ENCODE assay signal across 38 cellular contexts in genomic region chr12:97342130-97342529, GRCh38.
"Had no signal": no experiment of that assay in that cellular context is flagged by ENCODE, and none has a peak within 500 bp of the region (broad histone marks: within the 10 kb centered on the region; RNA-seq: fewer than 3 reads in every experiment).

No MANE protein-coding gene starts in this region.

- H3K36me3 Mint-ChIP-seq: activated CD8-positive, alpha-beta memory T cell treated with anti-CD3 and anti-CD28 coated beads, Interleukin-2, amount 10 ng/mL, durations not matched to agents 7 days and 5 days; activated naive CD4-positive, alpha-beta T cell treated with anti-CD3 and anti-CD28 coated beads, Interleukin-2, amount 10 ng/mL, durations not matched to agents 7 days and 5 days; activated naive CD4-positive, alpha-beta T cell treated with anti-CD3 and anti-CD28 coated beads, Interleukin-2, amount 50 U/mL, for 24 hours; activated naive CD8-positive, alpha-beta T cell; activated naive CD8-positive, alpha-beta T cell treated with anti-CD3 and anti-CD28 coated beads, Interleukin-2, amount 10 ng/mL, durations not matched to agents 7 days and 5 days; brain; WTC11 had no signal

- H3K27ac Mint-ChIP-seq: activated CD4-positive, alpha-beta memory T cell treated with anti-CD3 and anti-CD28 coated beads, Interleukin-2, amount 10 ng/mL, durations not matched to agents 7 days and 5 days; activated CD4-positive, alpha-beta T cell treated with anti-CD3 and anti-CD28 coated beads, Interleukin-2, amount 10 ng/mL, durations not matched to agents 24 days and 14 days; activated CD8-positive, alpha-beta memory T cell treated with anti-CD3 and anti-CD28 coated beads, Interleukin-2, amount 10 ng/mL, durations not matched to agents 7 days and 5 days; activated CD8-positive, alpha-beta T cell treated with anti-CD3 and anti-CD28 coated beads, Interleukin-2, amount 10 ng/mL, durations not matched to agents 7 days and 5 days; activated naive CD4-positive, alpha-beta T cell treated with anti-CD3 and anti-CD28 coated beads, Interleukin-2, amount 10 ng/mL, durations not matched to agents 7 days and 5 days; activated naive CD4-positive, alpha-beta T cell treated with anti-CD3 and anti-CD28 coated beads, Interleukin-2, amount 50 U/mL, for 24 hours; activated naive CD8-positive, alpha-beta T cell; activated naive CD8-positive, alpha-beta T cell treated with anti-CD3 and anti-CD28 coated beads, Interleukin-2, amount 10 ng/mL, durations not matched to agents 7 days and 5 days; activated naive CD8-positive, alpha-beta T cell treated with anti-CD3 and anti-CD28 coated beads, Interleukin-2, amount 50 U/mL, for 24 hours; activated T-cell treated with anti-CD3 and anti-CD28 coated beads, Interleukin-2, amount 50 U/mL, for 24 hours; activated T-helper 2 cell treated with anti-CD3 and anti-CD28 coated beads, Interferon-gamma antibody, Interleukin-2, Interleukin-4, amounts not matched to agents 10 μg/mL and 5 μg/mL and 100 μg/mL, durations not matched to agents 14 hours and 24 hours and 36 hours; brain; T-helper 1 cell treated with Interleukin-12 subunit alpha and Interleukin-12 subunit beta and Interleukin-4 antibody, amounts not matched to agents 30 μg/mL and 1 μg/mL, for 36 hours; T-helper 2 cell treated with Interferon-gamma antibody and Interleukin-4, amounts not matched to agents 5 μg/mL and 100 μg/mL, for 36 hours; WTC11 had no signal

- H3K9me3 ChIP-seq: ascending aorta had no signal

- DNase-seq: activated CD4-positive, alpha-beta memory T cell treated with anti-CD3 and anti-CD28 coated beads, Interleukin-2, amount 10 ng/mL, durations not matched to agents 7 days and 5 days; activated CD4-positive, alpha-beta T cell treated with anti-CD3 and anti-CD28 coated beads for 1 hour; activated CD4-positive, alpha-beta T cell treated with anti-CD3 and anti-CD28 coated beads for 4 hours; activated CD4-positive, alpha-beta T cell treated with anti-CD3 and anti-CD28 coated beads, Interleukin-2, amount 10 ng/mL, durations not matched to agents 24 days and 14 days; activated CD4-positive, alpha-beta T cell treated with anti-CD3 and anti-CD28 coated beads, Interleukin-2, amount 50 U/mL, for 48 hours; activated CD4-positive, CD25-positive, alpha-beta regulatory T cell; activated CD8-positive, alpha-beta memory T cell treated with anti-CD3 and anti-CD28 coated beads for 24 hours; activated CD8-positive, alpha-beta memory T cell treated with anti-CD3 and anti-CD28 coated beads, Interleukin-2, amount 10 ng/mL, durations not matched to agents 7 days and 5 days; activated CD8-positive, alpha-beta memory T cell treated with anti-CD3 and anti-CD28 coated beads, Interleukin-2, amount 50 U/mL, for 48 hours; activated CD8-positive, alpha-beta T cell treated with anti-CD3 and anti-CD28 coated beads, Interleukin-2, amount 10 ng/mL, durations not matched to agents 7 days and 5 days; activated effector memory CD4-positive, alpha-beta T cell treated with Interleukin-2 at 50 U/mL for 16 hours; activated gamma-delta T cell; activated naive CD4-positive, alpha-beta T cell treated with anti-CD3 and anti-CD28 coated beads, Interleukin-2, amount 10 ng/mL, durations not matched to agents 7 days and 5 days; activated naive CD4-positive, alpha-beta T cell treated with Interleukin-2 at 50 U/mL for 16 hours; activated naive CD8-positive, alpha-beta T cell treated with anti-CD3 and anti-CD28 coated beads, Interleukin-2, amount 10 ng/mL, durations not matched to agents 7 days and 5 days; activated naive CD8-positive, alpha-beta T cell treated with anti-CD3 and anti-CD28 coated beads, Interleukin-2, amount 50 U/mL, for 24 hours; activated T-cell treated with anti-CD3 and anti-CD28 coated beads, Interleukin-2, amount 50 U/mL, for 24 hours; activated T-cell treated with anti-CD3 and anti-CD28 coated beads, Interleukin-2, amount 50 U/mL, for 48 hours; amygdala; anterior cingulate cortex; caudate nucleus; cerebellar nuclear complex; T-helper 1 cell; T-helper 2 cell; T-helper 9 cell; WERI-Rb-1 had no signal

- H3K27ac ChIP-seq: ascending aorta, cardiac muscle cell, WERI-Rb-1 had no signal

- H3K4me1 Mint-ChIP-seq: activated CD4-positive, alpha-beta T cell treated with anti-CD3 and anti-CD28 coated beads, Interleukin-2, amount 10 ng/mL, durations not matched to agents 24 days and 14 days; activated naive CD4-positive, alpha-beta T cell treated with anti-CD3 and anti-CD28 coated beads, Interleukin-2, amount 10 ng/mL, durations not matched to agents 7 days and 5 days; activated naive CD4-positive, alpha-beta T cell treated with anti-CD3 and anti-CD28 coated beads, Interleukin-2, amount 50 U/mL, for 24 hours; activated naive CD8-positive, alpha-beta T cell treated with anti-CD3 and anti-CD28 coated beads, Interleukin-2, amount 10 ng/mL, durations not matched to agents 7 days and 5 days; activated naive CD8-positive, alpha-beta T cell treated with anti-CD3 and anti-CD28 coated beads, Interleukin-2, amount 50 U/mL, for 24 hours; brain; central memory CD8-positive, alpha-beta T cell; WTC11 had no signal

- H3K36me3 ChIP-seq: ascending aorta, cardiac muscle cell, WERI-Rb-1 had no signal

- H3K4me3 ChIP-seq: ascending aorta, cardiac muscle cell had no signal

- H3K27me3 Mint-ChIP-seq: activated CD4-positive, alpha-beta memory T cell treated with anti-CD3 and anti-CD28 coated beads, Interleukin-2, amount 10 ng/mL, durations not matched to agents 7 days and 5 days; activated CD4-positive, alpha-beta T cell treated with anti-CD3 and anti-CD28 coated beads, Interleukin-2, amount 10 ng/mL, durations not matched to agents 24 days and 14 days; activated naive CD4-positive, alpha-beta T cell treated with anti-CD3 and anti-CD28 coated beads, Interleukin-2, amount 10 ng/mL, durations not matched to agents 7 days and 5 days had no signal

- ATAC-seq: activated CD4-positive, CD25-positive, alpha-beta regulatory T cell treated with anti-CD3 and anti-CD28 coated beads, Interleukin-2, amount 50 U/mL, for 24 hours; activated CD8-positive, alpha-beta memory T cell treated with anti-CD3 and anti-CD28 coated beads, Interleukin-2, amount 10 ng/mL, durations not matched to agents 7 days and 5 days; activated CD8-positive, alpha-beta T cell treated with anti-CD3 and anti-CD28 coated beads, Interleukin-2, amount 10 ng/mL, durations not matched to agents 7 days and 5 days; activated naive CD8-positive, alpha-beta T cell treated with anti-CD3 and anti-CD28 coated beads, Interleukin-2, amount 50 U/mL, for 24 hours; WTC11 had no signal

- H3K4me3 Mint-ChIP-seq: activated CD4-positive, alpha-beta memory T cell treated with anti-CD3 and anti-CD28 coated beads, Interleukin-2, amount 10 ng/mL, durations not matched to agents 7 days and 5 days; activated CD4-positive, alpha-beta T cell treated with anti-CD3 and anti-CD28 coated beads, Interleukin-2, amount 10 ng/mL, durations not matched to agents 24 days and 14 days; activated CD8-positive, alpha-beta memory T cell treated with anti-CD3 and anti-CD28 coated beads, Interleukin-2, amount 10 ng/mL, durations not matched to agents 7 days and 5 days; activated CD8-positive, alpha-beta T cell treated with anti-CD3 and anti-CD28 coated beads, Interleukin-2, amount 10 ng/mL, durations not matched to agents 7 days and 5 days; activated naive CD4-positive, alpha-beta T cell treated with anti-CD3 and anti-CD28 coated beads, Interleukin-2, amount 10 ng/mL, durations not matched to agents 7 days and 5 days; activated naive CD4-positive, alpha-beta T cell treated with anti-CD3 and anti-CD28 coated beads, Interleukin-2, amount 50 U/mL, for 24 hours; activated naive CD8-positive, alpha-beta T cell; activated naive CD8-positive, alpha-beta T cell treated with anti-CD3 and anti-CD28 coated beads, Interleukin-2, amount 10 ng/mL, durations not matched to agents 7 days and 5 days; activated naive CD8-positive, alpha-beta T cell treated with anti-CD3 and anti-CD28 coated beads, Interleukin-2, amount 50 U/mL, for 24 hours; activated T-cell treated with anti-CD3 and anti-CD28 coated beads, Interleukin-2, amount 50 U/mL, for 24 hours; brain; central memory CD8-positive, alpha-beta T cell; T-helper 1 cell treated with Interleukin-12 subunit alpha and Interleukin-12 subunit beta and Interleukin-4 antibody, amounts not matched to agents 30 μg/mL and 1 μg/mL, for 36 hours; T-helper 2 cell treated with Interferon-gamma antibody and Interleukin-4, amounts not matched to agents 5 μg/mL and 100 μg/mL, for 36 hours; WTC11 had no signal

- H3K27me3 ChIP-seq: ascending aorta, cardiac muscle cell had no signal

- H3K4me1 ChIP-seq: ascending aorta had no signal

- FAIRE-seq: bronchial epithelial cell had no signal

- H3K9me3 Mint-ChIP-seq: activated CD4-positive, alpha-beta memory T cell treated with anti-CD3 and anti-CD28 coated beads, Interleukin-2, amount 10 ng/mL, durations not matched to agents 7 days and 5 days; activated CD4-positive, alpha-beta T cell treated with anti-CD3 and anti-CD28 coated beads, Interleukin-2, amount 10 ng/mL, durations not matched to agents 24 days and 14 days; activated naive CD4-positive, alpha-beta T cell treated with anti-CD3 and anti-CD28 coated beads, Interleukin-2, amount 10 ng/mL, durations not matched to agents 7 days and 5 days; activated naive CD4-positive, alpha-beta T cell treated with anti-CD3 and anti-CD28 coated beads, Interleukin-2, amount 50 U/mL, for 24 hours; activated naive CD8-positive, alpha-beta T cell treated with anti-CD3 and anti-CD28 coated beads, Interleukin-2, amount 10 ng/mL, durations not matched to agents 7 days and 5 days; activated naive CD8-positive, alpha-beta T cell treated with anti-CD3 and anti-CD28 coated beads, Interleukin-2, amount 50 U/mL, for 24 hours; activated T-cell treated with anti-CD3 and anti-CD28 coated beads, Interleukin-2, amount 50 U/mL, for 24 hours; activated T-helper 2 cell treated with anti-CD3 and anti-CD28 coated beads, Interferon-gamma antibody, Interleukin-2, Interleukin-4, amounts not matched to agents 10 μg/mL and 5 μg/mL and 100 μg/mL, durations not matched to agents 14 hours and 24 hours and 36 hours; brain; central memory CD8-positive, alpha-beta T cell; T-helper 1 cell treated with Interleukin-12 subunit alpha and Interleukin-12 subunit beta and Interleukin-4 antibody, amounts not matched to agents 30 μg/mL and 1 μg/mL, for 36 hours; T-helper 2 cell treated with Interferon-gamma antibody and Interleukin-4, amounts not matched to agents 5 μg/mL and 100 μg/mL, for 36 hours; WTC11 had no signal
